ENCODE assay signal across 3 cellular contexts in the genomic region with DNA sequence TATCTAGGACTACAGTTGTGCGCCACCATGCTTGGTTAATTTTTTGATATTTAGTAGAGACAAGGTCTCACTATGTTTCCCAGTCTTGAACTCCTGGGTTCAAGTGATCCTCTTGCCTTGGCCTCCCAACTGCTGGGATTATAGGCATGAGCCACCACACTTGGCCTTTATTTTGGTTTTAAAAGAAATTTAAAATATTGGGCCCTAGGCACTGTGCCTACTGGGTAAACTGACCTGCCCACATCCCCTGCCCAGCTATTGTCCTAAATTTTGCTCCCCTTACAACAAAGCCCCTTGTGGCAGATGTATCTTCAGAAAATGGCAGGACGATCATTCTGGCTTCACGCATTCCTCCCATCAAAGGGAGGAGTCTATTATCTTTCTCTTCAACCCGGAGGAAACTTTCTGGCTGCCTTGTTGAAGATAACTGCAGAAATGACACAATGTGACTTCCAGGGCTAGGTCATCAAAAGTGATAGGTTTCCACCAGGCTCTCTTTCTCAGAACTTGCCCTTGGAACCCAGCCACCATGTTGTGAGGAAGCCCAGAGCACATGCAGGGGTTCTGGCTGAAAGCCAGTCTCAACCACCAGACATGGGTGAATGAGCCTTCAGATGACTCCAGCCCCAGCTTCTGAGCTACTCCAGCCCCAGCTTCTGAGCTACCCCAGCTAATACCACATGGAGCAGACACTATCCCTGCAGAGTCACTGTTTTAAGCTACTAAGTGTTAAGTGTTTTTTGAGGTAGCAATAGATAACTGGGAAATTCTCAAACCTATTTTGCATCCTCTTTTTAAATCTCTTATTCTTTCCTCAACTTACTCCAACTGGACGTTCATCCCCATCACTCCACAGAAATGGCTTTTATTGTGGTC.
TF ChIP-seq lines count a peak whose summit lies in the region.

No MANE protein-coding gene starts in this region.

TF ChIP-seq in HEK293, 187 proteins besides CTCF, POLR2A, EP300 and RAD21:
- TF ChIP-seq ZNF394 (tag by site-specific recombination; IDR thresholded peaks at IDR 0.05; ENCODE audit: borderline replicate concordance), result peak; percentile 57; the same call in 1 of the 2 replicates
- no peak for TF ChIP-seq MZF1 (tag by site-specific recombination; IDR thresholded peaks at IDR 0.05; ENCODE audit: borderline replicate concordance)
- 0 out of 2 replicates have a peak, but pooled peaks have one; percentile 8 for TF ChIP-seq ZXDB (tag by site-specific recombination; IDR thresholded peaks at IDR 0.05)

TF ChIP-seq in SK-N-SH, 30 proteins besides CTCF, POLR2A, EP300 and RAD21 (continues in another document):
- TF ChIP-seq FOSL2 (IDR thresholded peaks at IDR 0.05; ENCODE audit: borderline replicate concordance, low read depth) (no peak; the same call in 1 of the 2 replicates), POLR2AphosphoS5 (IDR thresholded peaks at IDR 0.05; ENCODE audit: low read depth, low read length) (peak; percentile 47; the same call in 1 of the 2 replicates), NFIC (IDR thresholded peaks at IDR 0.05; ENCODE audit: borderline replicate concordance) (peak; percentile 90), YY1 (IDR thresholded peaks at IDR 0.05; ENCODE audit: low read depth) (peak; percentile 49; the same call in 1 of the 2 replicates), EZH2phosphoT487 (IDR thresholded peaks at IDR 0.05; ENCODE audit: borderline replicate concordance, low read depth) (no peak), SMC3 (IDR thresholded peaks at IDR 0.05; ENCODE audit: low read depth, low read length) (no peak), TAF1 (IDR thresholded peaks at IDR 0.05; ENCODE audit: borderline replicate concordance, low read depth, low read length) (no peak), NRF1 (IDR thresholded peaks at IDR 0.05; ENCODE audit: low read depth, low read length) (no peak), TEAD4 (IDR thresholded peaks at IDR 0.05; ENCODE audit: borderline replicate concordance, insufficient read depth) (0 out of 2 replicates have a peak, but pooled peaks have one; percentile 47), TCF12 (IDR thresholded peaks at IDR 0.05) (peak; percentile 85), MXI1 (IDR thresholded peaks at IDR 0.05; ENCODE audit: low read depth, low read length) (no peak), CHD2 (IDR thresholded peaks at IDR 0.05; ENCODE audit: low read length, partially characterized antibody) (no peak), FOXM1 (IDR thresholded peaks at IDR 0.05; ENCODE audit: low read depth) (no peak), SIN3A (IDR thresholded peaks at IDR 0.05; ENCODE audit: borderline replicate concordance, low read depth, low read length) (no peak), RCOR1 (IDR thresholded peaks at IDR 0.05; ENCODE audit: low read length) (no peak), GATA2 (CRISPR knock-in tag; IDR thresholded peaks at IDR 0.05) (no peak), RXRA (IDR thresholded peaks at IDR 0.05; ENCODE audit: borderline replicate concordance, low read depth) (0 out of 2 replicates have a peak, but pooled peaks have one; percentile 20), RFX5 (IDR thresholded peaks at IDR 0.05; ENCODE audit: low read length) (no peak), MEF2A (IDR thresholded peaks at IDR 0.05; ENCODE audit: borderline replicate concordance, low read depth) (no peak)
- TF ChIP-seq, protein P1, sequence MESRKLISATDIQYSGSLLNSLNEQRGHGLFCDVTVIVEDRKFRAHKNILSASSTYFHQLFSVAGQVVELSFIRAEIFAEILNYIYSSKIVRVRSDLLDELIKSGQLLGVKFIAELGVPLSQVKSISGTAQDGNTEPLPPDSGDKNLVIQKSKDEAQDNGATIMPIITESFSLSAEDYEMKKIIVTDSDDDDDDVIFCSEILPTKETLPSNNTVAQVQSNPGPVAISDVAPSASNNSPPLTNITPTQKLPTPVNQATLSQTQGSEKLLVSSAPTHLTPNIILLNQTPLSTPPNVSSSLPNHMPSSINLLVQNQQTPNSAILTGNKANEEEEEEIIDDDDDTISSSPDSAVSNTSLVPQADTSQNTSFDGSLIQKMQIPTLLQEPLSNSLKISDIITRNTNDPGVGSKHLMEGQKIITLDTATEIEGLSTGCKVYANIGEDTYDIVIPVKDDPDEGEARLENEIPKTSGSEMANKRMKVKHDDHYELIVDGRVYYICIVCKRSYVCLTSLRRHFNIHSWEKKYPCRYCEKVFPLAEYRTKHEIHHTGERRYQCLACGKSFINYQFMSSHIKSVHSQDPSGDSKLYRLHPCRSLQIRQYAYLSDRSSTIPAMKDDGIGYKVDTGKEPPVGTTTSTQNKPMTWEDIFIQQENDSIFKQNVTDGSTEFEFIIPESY (IDR thresholded peaks at IDR 0.05; ENCODE audit: borderline replicate concordance, low read depth), result no peak
- TF ChIP-seq, protein P2, sequence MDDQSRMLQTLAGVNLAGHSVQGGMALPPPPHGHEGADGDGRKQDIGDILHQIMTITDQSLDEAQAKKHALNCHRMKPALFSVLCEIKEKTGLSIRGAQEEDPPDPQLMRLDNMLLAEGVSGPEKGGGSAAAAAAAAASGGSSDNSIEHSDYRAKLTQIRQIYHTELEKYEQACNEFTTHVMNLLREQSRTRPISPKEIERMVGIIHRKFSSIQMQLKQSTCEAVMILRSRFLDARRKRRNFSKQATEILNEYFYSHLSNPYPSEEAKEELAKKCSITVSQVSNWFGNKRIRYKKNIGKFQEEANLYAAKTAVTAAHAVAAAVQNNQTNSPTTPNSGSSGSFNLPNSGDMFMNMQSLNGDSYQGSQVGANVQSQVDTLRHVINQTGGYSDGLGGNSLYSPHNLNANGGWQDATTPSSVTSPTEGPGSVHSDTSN (IDR thresholded peaks at IDR 0.05), result peak; percentile 74
- TF ChIP-seq, protein P3, sequence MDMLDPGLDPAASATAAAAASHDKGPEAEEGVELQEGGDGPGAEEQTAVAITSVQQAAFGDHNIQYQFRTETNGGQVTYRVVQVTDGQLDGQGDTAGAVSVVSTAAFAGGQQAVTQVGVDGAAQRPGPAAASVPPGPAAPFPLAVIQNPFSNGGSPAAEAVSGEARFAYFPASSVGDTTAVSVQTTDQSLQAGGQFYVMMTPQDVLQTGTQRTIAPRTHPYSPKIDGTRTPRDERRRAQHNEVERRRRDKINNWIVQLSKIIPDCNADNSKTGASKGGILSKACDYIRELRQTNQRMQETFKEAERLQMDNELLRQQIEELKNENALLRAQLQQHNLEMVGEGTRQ (IDR thresholded peaks at IDR 0.05; ENCODE audit: borderline replicate concordance, low read depth, low read length), result no peak
- TF ChIP-seq, protein P4, sequence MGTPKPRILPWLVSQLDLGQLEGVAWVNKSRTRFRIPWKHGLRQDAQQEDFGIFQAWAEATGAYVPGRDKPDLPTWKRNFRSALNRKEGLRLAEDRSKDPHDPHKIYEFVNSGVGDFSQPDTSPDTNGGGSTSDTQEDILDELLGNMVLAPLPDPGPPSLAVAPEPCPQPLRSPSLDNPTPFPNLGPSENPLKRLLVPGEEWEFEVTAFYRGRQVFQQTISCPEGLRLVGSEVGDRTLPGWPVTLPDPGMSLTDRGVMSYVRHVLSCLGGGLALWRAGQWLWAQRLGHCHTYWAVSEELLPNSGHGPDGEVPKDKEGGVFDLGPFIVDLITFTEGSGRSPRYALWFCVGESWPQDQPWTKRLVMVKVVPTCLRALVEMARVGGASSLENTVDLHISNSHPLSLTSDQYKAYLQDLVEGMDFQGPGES (IDR thresholded peaks at IDR 0.05; ENCODE audit: low read depth, low read length), result no peak
- TF ChIP-seq, protein P5, sequence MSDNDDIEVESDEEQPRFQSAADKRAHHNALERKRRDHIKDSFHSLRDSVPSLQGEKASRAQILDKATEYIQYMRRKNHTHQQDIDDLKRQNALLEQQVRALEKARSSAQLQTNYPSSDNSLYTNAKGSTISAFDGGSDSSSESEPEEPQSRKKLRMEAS (IDR thresholded peaks at IDR 0.05; ENCODE audit: low read depth), result peak; percentile 79
- TF ChIP-seq, protein P6, sequence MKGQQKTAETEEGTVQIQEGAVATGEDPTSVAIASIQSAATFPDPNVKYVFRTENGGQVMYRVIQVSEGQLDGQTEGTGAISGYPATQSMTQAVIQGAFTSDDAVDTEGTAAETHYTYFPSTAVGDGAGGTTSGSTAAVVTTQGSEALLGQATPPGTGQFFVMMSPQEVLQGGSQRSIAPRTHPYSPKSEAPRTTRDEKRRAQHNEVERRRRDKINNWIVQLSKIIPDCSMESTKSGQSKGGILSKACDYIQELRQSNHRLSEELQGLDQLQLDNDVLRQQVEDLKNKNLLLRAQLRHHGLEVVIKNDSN (IDR thresholded peaks at IDR 0.05; ENCODE audit: borderline replicate concordance, low read depth), result no peak

TF ChIP-seq in GM23338, 12 proteins besides CTCF, POLR2A, EP300 and RAD21 (continues in another document):
- TF ChIP-seq POLR2AphosphoS5 (IDR thresholded peaks at IDR 0.05; ENCODE audit: low read depth) (no peak), NANOG (IDR thresholded peaks at IDR 0.05; ENCODE audit: borderline replicate concordance) (no peak), STAT1 (IDR thresholded peaks at IDR 0.05; ENCODE audit: unreplicated experiment) (no peak), EZH2 (IDR thresholded peaks at IDR 0.05; ENCODE audit: low read depth, unreplicated experiment) (no peak), JUNB (IDR thresholded peaks at IDR 0.05; ENCODE audit: unreplicated experiment) (no peak), ZNF331 (CRISPR knock-in tag; IDR thresholded peaks at IDR 0.05; ENCODE audit: low read depth) (no peak), EZH2phosphoT487 (IDR thresholded peaks at IDR 0.05; ENCODE audit: unreplicated experiment) (no peak), CREB1 (CRISPR knock-in tag; IDR thresholded peaks at IDR 0.05; ENCODE audit: low read depth) (no peak), ZNF114 (CRISPR knock-in tag; IDR thresholded peaks at IDR 0.05) (no peak)
- TF ChIP-seq, protein P7, sequence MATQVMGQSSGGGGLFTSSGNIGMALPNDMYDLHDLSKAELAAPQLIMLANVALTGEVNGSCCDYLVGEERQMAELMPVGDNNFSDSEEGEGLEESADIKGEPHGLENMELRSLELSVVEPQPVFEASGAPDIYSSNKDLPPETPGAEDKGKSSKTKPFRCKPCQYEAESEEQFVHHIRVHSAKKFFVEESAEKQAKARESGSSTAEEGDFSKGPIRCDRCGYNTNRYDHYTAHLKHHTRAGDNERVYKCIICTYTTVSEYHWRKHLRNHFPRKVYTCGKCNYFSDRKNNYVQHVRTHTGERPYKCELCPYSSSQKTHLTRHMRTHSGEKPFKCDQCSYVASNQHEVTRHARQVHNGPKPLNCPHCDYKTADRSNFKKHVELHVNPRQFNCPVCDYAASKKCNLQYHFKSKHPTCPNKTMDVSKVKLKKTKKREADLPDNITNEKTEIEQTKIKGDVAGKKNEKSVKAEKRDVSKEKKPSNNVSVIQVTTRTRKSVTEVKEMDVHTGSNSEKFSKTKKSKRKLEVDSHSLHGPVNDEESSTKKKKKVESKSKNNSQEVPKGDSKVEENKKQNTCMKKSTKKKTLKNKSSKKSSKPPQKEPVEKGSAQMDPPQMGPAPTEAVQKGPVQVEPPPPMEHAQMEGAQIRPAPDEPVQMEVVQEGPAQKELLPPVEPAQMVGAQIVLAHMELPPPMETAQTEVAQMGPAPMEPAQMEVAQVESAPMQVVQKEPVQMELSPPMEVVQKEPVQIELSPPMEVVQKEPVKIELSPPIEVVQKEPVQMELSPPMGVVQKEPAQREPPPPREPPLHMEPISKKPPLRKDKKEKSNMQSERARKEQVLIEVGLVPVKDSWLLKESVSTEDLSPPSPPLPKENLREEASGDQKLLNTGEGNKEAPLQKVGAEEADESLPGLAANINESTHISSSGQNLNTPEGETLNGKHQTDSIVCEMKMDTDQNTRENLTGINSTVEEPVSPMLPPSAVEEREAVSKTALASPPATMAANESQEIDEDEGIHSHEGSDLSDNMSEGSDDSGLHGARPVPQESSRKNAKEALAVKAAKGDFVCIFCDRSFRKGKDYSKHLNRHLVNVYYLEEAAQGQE (IDR thresholded peaks at IDR 0.05; ENCODE audit: unreplicated experiment), result no peak
- TF ChIP-seq, protein P8, sequence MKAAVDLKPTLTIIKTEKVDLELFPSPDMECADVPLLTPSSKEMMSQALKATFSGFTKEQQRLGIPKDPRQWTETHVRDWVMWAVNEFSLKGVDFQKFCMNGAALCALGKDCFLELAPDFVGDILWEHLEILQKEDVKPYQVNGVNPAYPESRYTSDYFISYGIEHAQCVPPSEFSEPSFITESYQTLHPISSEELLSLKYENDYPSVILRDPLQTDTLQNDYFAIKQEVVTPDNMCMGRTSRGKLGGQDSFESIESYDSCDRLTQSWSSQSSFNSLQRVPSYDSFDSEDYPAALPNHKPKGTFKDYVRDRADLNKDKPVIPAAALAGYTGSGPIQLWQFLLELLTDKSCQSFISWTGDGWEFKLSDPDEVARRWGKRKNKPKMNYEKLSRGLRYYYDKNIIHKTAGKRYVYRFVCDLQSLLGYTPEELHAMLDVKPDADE (IDR thresholded peaks at IDR 0.05), result no peak
